In genomic region chr15:77634266-77634962, GRCh38 we compare ENCODE assay signal across 7 cellular contexts. TPM values are rescaled to one million over a fixed set of nuclear protein-coding genes. Genes with fewer than 3 reads are reported as not detected.
DNase-seq lines count a peak whose midpoint lies in the region; TF ChIP-seq lines count a peak whose summit lies in the region.

No MANE protein-coding gene starts in this region.

- peaks cover 65% of the 10 kb centered on the region for H3K27me3 Mint-ChIP-seq in mesothelial cell of epicardium (ENCODE audit: low read depth)

- no peak overlapping the region for H3K27ac Mint-ChIP-seq in mesothelial cell of epicardium

- peak overlapping the region; percentile 67 for H3K4me3 Mint-ChIP-seq in mesothelial cell of epicardium

- TF ChIP-seq CTCF in GM12874 (IDR thresholded peaks at IDR 0.05; ENCODE audit: insufficient read depth, low read depth, low read length) = peak; percentile 81
- TF ChIP-seq CTCF in mesothelial cell of epicardium (IDR thresholded peaks at IDR 0.05; ENCODE audit: unreplicated experiment) = peak; percentile 62

- DNase-seq in NCI-H146 (lab: John Stamatoyannopoulos, UW) = peak; percentile 81
- DNase-seq in activated CD4-positive, alpha-beta T cell treated with anti-CD3 and anti-CD28 coated beads, Interleukin-2, amount 50 U/mL, for 24 hours (ENCODE audit: low read depth in 1 of 2, low spot score in 1 of 2) = peak; percentile 24 to 37
- DNase-seq in effector CD4-positive, alpha-beta T cell = peak; percentile 20
- peak; percentile 60 to 76 for DNase-seq in mesothelial cell of epicardium (ENCODE audit: low spot score in 2 of 2, unreplicated experiment in 2 of 2)
- peak; percentile 34 to 56 for DNase-seq in stimulated activated CD8-positive, alpha-beta memory T cell treated with anti-CD3 and anti-CD28 coated beads, Interleukin-7, amount 100 ng/mL, for 48 hours (ENCODE audit: extremely low read depth in 1 of 2, low read depth in 1 of 2)
- no peak for DNase-seq in globus pallidus (ENCODE audit: low spot score)

- H3K9me3 Mint-ChIP-seq in mesothelial cell of epicardium = no peaks in the 10 kb centered on the region

- H3K4me1 Mint-ChIP-seq in mesothelial cell of epicardium = peaks cover 17% of the 10 kb centered on the region

- H3K36me3 Mint-ChIP-seq in mesothelial cell of epicardium = no peaks in the 10 kb centered on the region

RNA-seq across cellular contexts. Expression of gene LINGO1, which starts 1.7 kb away (rescaled TPM):
- total RNA-seq in mesothelial cell of epicardium = 16.5 to 18.7 TPM (median 18.0 TPM) in 3 replicates
